Comparison of ENCODE assay signal across 2 cellular contexts in genomic region chr12:5967645-5968415, GRCh38.
TF ChIP-seq lines count a peak whose summit lies in the region.

No MANE protein-coding gene starts in this region.

TF ChIP-seq in IMR-90, 13 proteins besides CTCF, POLR2A, EP300 and RAD21:
- no peak for TF ChIP-seq NFE2L2 (IDR thresholded peaks at IDR 0.05; ENCODE audit: low read depth, low read length)
- no peak for TF ChIP-seq USF2 (IDR thresholded peaks at IDR 0.05; ENCODE audit: low read depth, low read length)
- TF ChIP-seq MAFK (IDR thresholded peaks at IDR 0.05; ENCODE audit: low read depth, low read length) = no peak
- TF ChIP-seq MAZ (IDR thresholded peaks at IDR 0.05; ENCODE audit: borderline replicate concordance, low read depth, low read length) = no peak
- TF ChIP-seq CEBPB (IDR thresholded peaks at IDR 0.05; ENCODE audit: low read depth, low read length) = no peak
- no peak for TF ChIP-seq MXI1 (IDR thresholded peaks at IDR 0.05; ENCODE audit: borderline replicate concordance, low read depth, low read length)
- TF ChIP-seq ELK1 (IDR thresholded peaks at IDR 0.05; ENCODE audit: borderline replicate concordance, low read depth, low read length) = no peak
- TF ChIP-seq CHD1 (IDR thresholded peaks at IDR 0.05; ENCODE audit: low read depth, low read length) = no peak
- no peak for TF ChIP-seq SMC3 (IDR thresholded peaks at IDR 0.05; ENCODE audit: low read depth, low read length)
- no peak for TF ChIP-seq RFX5 (IDR thresholded peaks at IDR 0.05; ENCODE audit: low read depth, low read length)
- TF ChIP-seq FOS (IDR thresholded peaks at IDR 0.05; ENCODE audit: low read depth, low read length) = no peak
- TF ChIP-seq RCOR1 (IDR thresholded peaks at IDR 0.05; ENCODE audit: insufficient replicate concordance, low read length) = no peak
- no peak for TF ChIP-seq BHLHE40 (IDR thresholded peaks at IDR 0.05; ENCODE audit: low read depth, low read length)

TF ChIP-seq in H1, 55 proteins besides CTCF, POLR2A, EP300 and RAD21:
- TF ChIP-seq KDM5A (IDR thresholded peaks at IDR 0.05; ENCODE audit: low read length) (no peak), KDM1A (IDR thresholded peaks at IDR 0.05; ENCODE audit: borderline replicate concordance, low read length) (no peak), CHD2 (IDR thresholded peaks at IDR 0.05; ENCODE audit: low read length) (no peak), ATF3 (IDR thresholded peaks at IDR 0.05; ENCODE audit: insufficient read depth, low read depth, low read length) (no peak), POLR2AphosphoS5 (IDR thresholded peaks at IDR 0.05; ENCODE audit: low read depth, low read length) (no peak), SRF (IDR thresholded peaks at IDR 0.05; ENCODE audit: low read depth, low read length) (no peak), FOSL1 (IDR thresholded peaks at IDR 0.05; ENCODE audit: insufficient read depth, low read depth, low read length) (no peak), TAF7 (optimal IDR thresholded peaks at IDR 0.05; ENCODE audit: borderline replicate concordance, low read depth, low read length) (no peak), TBP (IDR thresholded peaks at IDR 0.05; ENCODE audit: low read depth, low read length) (no peak), SIN3A (conservative IDR thresholded peaks at IDR 0.05 in 1 of 2, IDR thresholded peaks at IDR 0.05 in 1 of 2; ENCODE audit: low read depth in 1 of 2, low read length in 2 of 2) (no peak), ATF2 (IDR thresholded peaks at IDR 0.05; ENCODE audit: low read length) (no peak), SP2 (IDR thresholded peaks at IDR 0.05; ENCODE audit: low read length) (no peak), CBX8 (IDR thresholded peaks at IDR 0.05; ENCODE audit: borderline replicate concordance, low read depth, low read length) (no peak), BRCA1 (IDR thresholded peaks at IDR 0.05; ENCODE audit: low read depth, low read length) (no peak)
TF ChIP-seq in H1: peak in this region for 0.
